In the genomic region with DNA sequence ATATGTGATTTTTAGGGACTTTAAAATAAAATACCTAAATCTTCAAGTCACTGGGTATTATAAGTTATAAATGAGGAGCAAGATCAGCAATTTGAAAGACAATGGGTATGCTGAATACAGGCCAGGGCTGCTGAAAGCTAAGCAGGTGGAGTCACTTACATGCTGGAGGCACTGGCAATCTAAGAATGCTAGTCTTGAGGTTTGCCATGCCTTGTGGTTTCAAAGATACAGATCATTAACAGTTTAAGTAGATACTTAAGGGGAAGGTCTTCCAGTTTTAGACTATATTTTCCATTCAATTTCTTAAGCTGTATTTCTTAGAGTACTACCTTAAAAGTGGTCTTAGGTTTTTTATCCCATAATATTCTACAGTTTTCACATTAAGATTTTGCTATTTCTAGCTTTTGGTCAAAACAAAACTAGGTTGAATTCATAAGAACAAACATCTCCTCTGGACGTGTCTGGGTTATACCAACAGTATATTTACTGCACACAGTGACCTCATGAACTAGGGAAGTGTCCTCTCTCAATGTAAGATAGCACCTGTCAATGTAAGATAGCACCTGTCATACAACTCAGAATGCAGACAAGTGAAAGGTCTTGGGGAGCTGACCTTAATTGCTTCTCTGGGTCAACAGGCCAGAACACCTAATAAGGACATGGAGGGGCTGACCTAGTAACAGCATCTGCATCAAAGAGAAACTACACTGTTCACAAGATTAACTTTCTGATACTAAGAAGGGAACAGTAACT, we compare ENCODE assay signal across 9 cellular contexts. TPM values are rescaled to one million over a fixed set of nuclear protein-coding genes. Genes with fewer than 3 reads are reported as not detected.
DNase-seq lines count a peak whose midpoint lies in the region; ATAC-seq and TF ChIP-seq lines count a peak whose summit lies in the region.
"Had no signal": no experiment of that assay in that cellular context is flagged by ENCODE, and none has a peak within 500 bp of the region (broad histone marks: within the 10 kb centered on the region; RNA-seq: fewer than 3 reads in every experiment).

No MANE protein-coding gene starts in this region.

- peaks cover 0 to 19% (median 0%) of the 10 kb centered on the region in 4 donors for H3K4me1 ChIP-seq in tibial artery

- H3K27me3 ChIP-seq in tibial artery = no peaks in the 10 kb centered on the region

- ATAC-seq in HG02642 (IDR thresholded peaks at IDR 0.05; ENCODE audit: poor library complexity, unreplicated experiment) (peak; percentile 74), esophagus mucosa (no peak)

- peaks cover 0 to 36% (median 31%) of the 10 kb centered on the region in 3 donors for H3K36me3 ChIP-seq in tibial artery

- DNase-seq in SKM-1 treated with dmso at 0.1 percent for 144 hours (lab: John Stamatoyannopoulos, UW; ENCODE audit: unreplicated experiment) (peak; percentile 18), SKM-1 (lab: John Stamatoyannopoulos, UW; ENCODE audit: unreplicated experiment) (no peak), NCI-H187 (lab: John Stamatoyannopoulos, UW) (peak; percentile 48 to 57), dermis blood vessel endothelial cell (peak; percentile 2), skeletal muscle cell (ENCODE audit: low read depth) (no peak), tibial artery (no peak)

- TF ChIP-seq CTCF in tibial artery (IDR thresholded peaks at IDR 0.05) = no peak

- intact Hi-C loops in tibial artery (cut with DNase I; ENCODE audit: low total_unique reads) = no loop called here

- H3K9me3 ChIP-seq in tibial artery = no peaks in the 10 kb centered on the region

- peak overlapping the region in 1 of 2 donors; percentile 87 for H3K27ac ChIP-seq in tibial artery
- H3K27ac ChIP-seq: C4-2B had no signal

- H3K4me3 ChIP-seq in skeletal muscle cell (ENCODE audit: low read depth, low read length) = peak overlapping the region; percentile 96
- peak overlapping the region in 1 of 2 donors; percentile 90 for H3K4me3 ChIP-seq in tibial artery

RNA-seq across cellular contexts. Expression of gene SRI, which starts 2.0 kb away (rescaled TPM):
- 121 and 162 TPM in 2 replicates for total RNA-seq in dermis blood vessel endothelial cell
- total RNA-seq in esophagus mucosa = 73.1 TPM

Comparison
In these comparisons a context has a peak if more than half of its experiments do, and no peak if none do; other contexts are left out.
1. DNase-seq: peak in SKM-1 treated with dmso at 0.1 percent for 144 hours (single experiment), NCI-H187 (2 of 2) and dermis blood vessel endothelial cell (single experiment); none in SKM-1 (single experiment), skeletal muscle cell (single experiment) and tibial artery (0 of 2).